ENCODE assay signal across 8 cellular contexts in genomic region chrX:74923942-74924448, GRCh38. TPM values are rescaled to one million over a fixed set of nuclear protein-coding genes. Genes with fewer than 3 reads are reported as not detected.
A peak's percentile ranks its signal among the peaks of the same experiment; 100 is the strongest.
DNase-seq lines count a peak whose midpoint lies in the region; ATAC-seq and TF ChIP-seq lines count a peak whose summit lies in the region.

No MANE protein-coding gene starts in this region.

- CTCF ChIA-PET in Calu3 (lab: Charles Lee): no interaction called here

- H3K4me3 ChIP-seq in iPS-18c (ENCODE audit: insufficient read depth, low read depth, low read length): peak overlapping the region; percentile 57

- H3K27ac Mint-ChIP-seq in Calu3 (ENCODE audit: unreplicated experiment): no peak overlapping the region

- no peaks in the 10 kb centered on the region for H3K36me3 Mint-ChIP-seq in Calu3 (ENCODE audit: insufficient read depth, unreplicated experiment)

- H3K4me1 Mint-ChIP-seq in Calu3 (ENCODE audit: low read depth, unreplicated experiment): peaks cover 5% of the 10 kb centered on the region

- intact Hi-C loops in Calu3 (cut with micrococcal nuclease; ENCODE audit: unreplicated experiment): no loop called here

- no peaks in the 10 kb centered on the region for H3K9me3 Mint-ChIP-seq in Calu3 (ENCODE audit: low read depth, unreplicated experiment)

- no peak for TF ChIP-seq CTCF in Calu3 (IDR thresholded peaks at IDR 0.05; ENCODE audit: unreplicated experiment)

- H3K9me3 ChIP-seq in iPS-18c (ENCODE audit: control insufficient read depth, insufficient read depth, low read length): no peaks in the 10 kb centered on the region

- no peak overlapping the region for H3K4me3 Mint-ChIP-seq in Calu3 (ENCODE audit: low read depth, unreplicated experiment)

- peaks cover 35% of the 10 kb centered on the region for H3K27me3 Mint-ChIP-seq in Calu3 (ENCODE audit: unreplicated experiment)

- TF ChIP-seq POLR2A in erythroblast (IDR thresholded peaks at IDR 0.05; ENCODE audit: low read length): no peak

- ATAC-seq in HG03139 (IDR thresholded peaks at IDR 0.05; ENCODE audit: unreplicated experiment): peak; percentile 9

- BruUV-seq in Calu3 (replicated peaks; lab: Mats Ljungman, UMichigan): no TSS peak

- DNase-seq in NCI-H2029 (lab: John Stamatoyannopoulos, UW) (peak; percentile 44), NCI-H2029 treated with DMSO at 0.1 percent for 48 hours (lab: John Stamatoyannopoulos, UW) (no peak), erythroblast (lab: John Stamatoyannopoulos, UW) (no peak), Calu3 (no peak)
- peak; percentile 22 to 33 for DNase-seq in activated T-cell treated with anti-CD3 and anti-CD28 coated beads, Interleukin-2, amount 50 U/mL, for 48 hours
- peak; percentile 22 for DNase-seq in stimulated activated CD8-positive, alpha-beta memory T cell treated with anti-CD3 and anti-CD28 coated beads, Interleukin-4, amount 100 ng/mL, for 48 hours

RNA-seq across cellular contexts. Expression of gene NEXMIF, which starts 1.3 kb away (rescaled TPM):
- total RNA-seq in Calu3 (2022): not detected in 2 replicates

Comparison
In these comparisons a context has a peak if more than half of its experiments do, and no peak if none do; other contexts are left out.
1. DNase-seq: peak in NCI-H2029 (single experiment), activated T-cell treated with anti-CD3 and anti-CD28 coated beads, Interleukin-2, amount 50 U/mL, for 48 hours (2 of 2) and stimulated activated CD8-positive, alpha-beta memory T cell treated with anti-CD3 and anti-CD28 coated beads, Interleukin-4, amount 100 ng/mL, for 48 hours (single experiment); none in NCI-H2029 treated with DMSO at 0.1 percent for 48 hours (single experiment), erythroblast (0 of 2) and Calu3 (single experiment).